Comparison of ENCODE assay signal across 17 cellular contexts in genomic region chr9:19185191-19185590, GRCh38. TPM values are rescaled to one million over a fixed set of nuclear protein-coding genes. Genes with fewer than 3 reads are reported as not detected.
A peak's percentile ranks its signal among the peaks of the same experiment; 100 is the strongest.
DNase-seq lines count a peak whose midpoint lies in the region; ATAC-seq and TF ChIP-seq lines count a peak whose summit lies in the region.
"Had no signal": no experiment of that assay in that cellular context is flagged by ENCODE, and none has a peak within 500 bp of the region (broad histone marks: within the 10 kb centered on the region; RNA-seq: fewer than 3 reads in every experiment).

No MANE protein-coding gene starts in this region.

- TF ChIP-seq CTCF in natural killer cell (IDR thresholded peaks at IDR 0.05) (no peak), sigmoid colon (IDR thresholded peaks at IDR 0.05) (no peak)

- peaks cover 26 to 32% of the 10 kb centered on the region in 2 donors for H3K4me1 Mint-ChIP-seq in natural killer cell
- peaks cover 18 to 31% of the 10 kb centered on the region in 2 donors for H3K4me1 Mint-ChIP-seq in natural killer cell treated with Interleukin-12 subunit alpha and Interleukin-12 subunit beta and Interleukin-15 and Interleukin-18, amount 100 ng/mL, for 72 hours (ENCODE audit: low read depth in 2 of 2)

- no peak for TF ChIP-seq POLR2A in sigmoid colon (IDR thresholded peaks at IDR 0.05)

- no peaks in the 10 kb centered on the region for H3K9me3 Mint-ChIP-seq in natural killer cell
- H3K9me3 Mint-ChIP-seq in natural killer cell treated with Interleukin-12 subunit alpha and Interleukin-12 subunit beta and Interleukin-15 and Interleukin-18, amount 100 ng/mL, for 72 hours, result no peaks in the 10 kb centered on the region
- H3K9me3 Mint-ChIP-seq: T-helper 2 cell treated with Interferon-gamma antibody and Interleukin-4, amounts not matched to agents 5 μg/mL and 100 μg/mL, for 36 hours had no signal

- H3K4me3 Mint-ChIP-seq in natural killer cell, result peak overlapping the region; percentile 42
- H3K4me3 Mint-ChIP-seq in natural killer cell treated with Interleukin-12 subunit alpha and Interleukin-12 subunit beta and Interleukin-15 and Interleukin-18, amount 100 ng/mL, for 72 hours, result no peak overlapping the region

- H3K36me3 ChIP-seq in esophagus (ENCODE audit: control insufficient read depth in 2 of 2, insufficient read depth in 2 of 2, low read length in 1 of 2), result no peaks in the 10 kb centered on the region
- H3K36me3 ChIP-seq in sigmoid colon, result no peaks in the 10 kb centered on the region
- no peaks in the 10 kb centered on the region for H3K36me3 ChIP-seq in aorta (ENCODE audit: control insufficient read depth in 1 of 2, insufficient read depth in 2 of 2, low read length in 1 of 2)
- H3K36me3 ChIP-seq: BE2C had no signal

- no peaks in the 10 kb centered on the region for H3K9me3 ChIP-seq in esophagus (ENCODE audit: control insufficient read depth in 2 of 2, insufficient read depth in 1 of 2, low read depth in 1 of 2, low read length in 1 of 2)
- no peaks in the 10 kb centered on the region for H3K9me3 ChIP-seq in sigmoid colon
- H3K9me3 ChIP-seq in aorta (ENCODE audit: control insufficient read depth, low read length), result no peaks in the 10 kb centered on the region
- H3K9me3 ChIP-seq: BE2C, body of pancreas had no signal

- H3K4me1 ChIP-seq in esophagus (ENCODE audit: control insufficient read depth in 2 of 2, insufficient read depth in 2 of 2, low read length in 1 of 2), result no peaks in the 10 kb centered on the region
- H3K4me1 ChIP-seq in sigmoid colon, result peaks cover 0 to 27% (median 23%) of the 10 kb centered on the region in 4 donors
- no peaks in the 10 kb centered on the region for H3K4me1 ChIP-seq in aorta (ENCODE audit: control insufficient read depth in 1 of 2, insufficient read depth in 2 of 2, low read length in 2 of 2)

- peak overlapping the region; percentile 96 to 97 for H3K27ac Mint-ChIP-seq in natural killer cell
- peak overlapping the region in 1 of 2 donors; percentile 89 for H3K27ac Mint-ChIP-seq in natural killer cell treated with Interleukin-12 subunit alpha and Interleukin-12 subunit beta and Interleukin-15 and Interleukin-18, amount 100 ng/mL, for 72 hours

- H3K4me3 ChIP-seq in esophagus (ENCODE audit: low read depth in 1 of 2, low read length in 2 of 2), result no peak overlapping the region
- H3K4me3 ChIP-seq in sigmoid colon, result no peak overlapping the region
- H3K4me3 ChIP-seq in aorta (ENCODE audit: low read length in 2 of 2), result no peak overlapping the region
- H3K4me3 ChIP-seq: body of pancreas had no signal

- ATAC-seq in natural killer cell (no peak), aorta (ENCODE audit: low FRiP score) (no peak), HG03469 (IDR thresholded peaks at IDR 0.05; ENCODE audit: unreplicated experiment) (no peak)
- ATAC-seq in natural killer cell treated with Interleukin-12 subunit alpha and Interleukin-12 subunit beta and Interleukin-15 and Interleukin-18, amount 100 ng/mL, for 72 hours, result no peak

- H3K36me3 Mint-ChIP-seq in natural killer cell, result no peaks in the 10 kb centered on the region
- no peaks in the 10 kb centered on the region for H3K36me3 Mint-ChIP-seq in natural killer cell treated with Interleukin-12 subunit alpha and Interleukin-12 subunit beta and Interleukin-15 and Interleukin-18, amount 100 ng/mL, for 72 hours

- no peaks in the 10 kb centered on the region for H3K27me3 ChIP-seq in esophagus (ENCODE audit: control insufficient read depth in 1 of 2, insufficient read depth in 2 of 2, low read length in 2 of 2)
- no peaks in the 10 kb centered on the region for H3K27me3 ChIP-seq in sigmoid colon
- H3K27me3 ChIP-seq in aorta (ENCODE audit: control insufficient read depth in 1 of 2, insufficient read depth in 2 of 2, low read length in 1 of 2), result no peaks in the 10 kb centered on the region
- H3K27me3 ChIP-seq: BE2C, body of pancreas had no signal

- H3K27ac ChIP-seq in esophagus (ENCODE audit: low read depth in 2 of 2, low read length in 1 of 2) (peak overlapping the region; percentile 78 to 92), sigmoid colon (peak overlapping the region; percentile 72 to 91 (median 82)), aorta (ENCODE audit: low read depth in 1 of 2, low read length in 2 of 2) (peak overlapping the region; percentile 68 to 90)

- no peak for TF ChIP-seq EP300 in sigmoid colon (IDR thresholded peaks at IDR 0.05)

- DNase-seq in natural killer cell, result no peak
- no peak for DNase-seq in natural killer cell treated with Interleukin-12 subunit alpha and Interleukin-12 subunit beta and Interleukin-15 and Interleukin-18, amount 100 ng/mL, for 72 hours (ENCODE audit: low spot score)
- no peak for DNase-seq in sigmoid colon
- DNase-seq in aorta, result no peak
- no peak for DNase-seq in NCI-H524 treated with DMSO at 0.1 percent for 48 hours (lab: John Stamatoyannopoulos, UW)
- DNase-seq in A172 (ENCODE audit: low spot score), result no peak
- DNase-seq: activated CD4-positive, alpha-beta T cell treated with anti-CD3 and anti-CD28 coated beads for 4 hours; BE2C; body of pancreas; effector CD8-positive, alpha-beta T cell; left colon; NCI-H1417 treated with DMSO at 0.1 percent for 48 hours; occipital lobe; stimulated activated CD4-positive, alpha-beta T cell treated with anti-CD3 and anti-CD28 coated beads, Interleukin-15, amount 100 ng/mL, for 24 hours had no signal

- 64 to 68% methylated on average over 1 of the region's 1 CpG for WGBS in esophagus, 2 donors
- 62 to 89% methylated on average over 1 of the region's 1 CpG for WGBS in sigmoid colon, 2 donors
- 96 to 98% methylated on average over 1 of the region's 1 CpG for WGBS in aorta, 2 donors

- intact Hi-C loops in natural killer cell (cut with micrococcal nuclease), result loop anchor here (2.0 kb wide), 2 partner anchors 58 to 196 kb away; partner anchors contain the start of genes PLIN2 and RPS6
- intact Hi-C loops in sigmoid colon (cut with DNase I), result no loop called here
- intact Hi-C loops in aorta (cut with DNase I), result loop anchor here in 1 of 2 donors (2.0 kb wide), 1 partner anchor 46 kb away; the partner anchor contains the start of gene DENND4C

- H3K27me3 Mint-ChIP-seq in natural killer cell (ENCODE audit: low read depth in 2 of 2), result no peaks in the 10 kb centered on the region
- no peaks in the 10 kb centered on the region for H3K27me3 Mint-ChIP-seq in natural killer cell treated with Interleukin-12 subunit alpha and Interleukin-12 subunit beta and Interleukin-15 and Interleukin-18, amount 100 ng/mL, for 72 hours

RNA-seq across cellular contexts. Expression of gene DENND4C, which starts 45.3 kb away (rescaled TPM):
- total RNA-seq in natural killer cell (100 to 1,000 TPM in 2 of 3 donors, 10 to 100 TPM in 1; 82.6 to 115 (median 100) TPM), sigmoid colon (100 to 1,000 TPM in 3 of 4 donors, 10 to 100 TPM in 1; 75.6 to 109 (median 101) TPM), aorta (10 to 100 TPM; 48.7 to 68.0 TPM)
- total RNA-seq in natural killer cell treated with Interleukin-12 subunit alpha and Interleukin-12 subunit beta and Interleukin-15 and Interleukin-18, amount 100 ng/mL, for 72 hours, result 10 to 100 TPM; 31.8 to 36.5 TPM
- polyA plus RNA-seq in esophagus (1 to 10 TPM; 6.8 to 9.1 TPM), sigmoid colon (10 to 100 TPM; 11.3 to 15.5 (median 14.4) TPM), aorta (10 to 100 TPM; 19.9 to 21.9 TPM)
- 29.6 and 40.0 TPM in 2 replicates for total RNA-seq in A172 (2014; rRNA removed; shearing (Covaris generic))

RNA-seq across cellular contexts. Expression of gene PLIN2, which starts 57.9 kb away (rescaled TPM):
- 100 to 1,000 TPM in 2 of 3 donors, 10 to 100 TPM in 1; 87.9 to 103 (median 102) TPM for total RNA-seq in natural killer cell
- 10 to 100 TPM; 57.2 to 88.0 TPM for total RNA-seq in natural killer cell treated with Interleukin-12 subunit alpha and Interleukin-12 subunit beta and Interleukin-15 and Interleukin-18, amount 100 ng/mL, for 72 hours
- polyA plus RNA-seq in esophagus, result 10 to 100 TPM in 1 of 2 donors, 1 to 10 TPM in 1; 8.6 to 14.7 TPM
- total RNA-seq in sigmoid colon, result 100 to 1,000 TPM in 1 of 4 donors, 10 to 100 TPM in 3; 38.6 to 189 (median 54.4) TPM
- polyA plus RNA-seq in sigmoid colon, result 100 to 1,000 TPM in 1 of 3 donors, 10 to 100 TPM in 2; 68.4 to 161 (median 81.7) TPM
- 100 to 1,000 TPM in 1 of 2 donors, 10 to 100 TPM in 1; 61.3 to 148 TPM for total RNA-seq in aorta
- 100 to 1,000 TPM in 1 of 2 donors, 10 to 100 TPM in 1; 22.5 to 112 TPM for polyA plus RNA-seq in aorta
- not detected in 2 replicates for total RNA-seq in A172 (2014; rRNA removed; shearing (Covaris generic))

Comparison
In these comparisons a context has a peak if more than half of its experiments do, and no peak if none do; other contexts are left out.
1. RNA of gene PLIN2, which starts 57.9 kb away (total RNA-seq): 61.3 to 148 TPM in aorta, 87.9 to 103 TPM in natural killer cell, 57.2 to 88.0 TPM in natural killer cell treated with Interleukin-12 subunit alpha and Interleukin-12 subunit beta and Interleukin-15 and Interleukin-18, amount 100 ng/mL, for 72 hours and 38.6 to 189 TPM in sigmoid colon; not detected in A172; every median in the first group is over 10 times any median in the second.
2. Peak in every context shown above with its lines, with median percentiles within 50 percentile points of each other: H3K27ac ChIP-seq.